27 cellular contexts compared by ENCODE assay signal in the genomic region with DNA sequence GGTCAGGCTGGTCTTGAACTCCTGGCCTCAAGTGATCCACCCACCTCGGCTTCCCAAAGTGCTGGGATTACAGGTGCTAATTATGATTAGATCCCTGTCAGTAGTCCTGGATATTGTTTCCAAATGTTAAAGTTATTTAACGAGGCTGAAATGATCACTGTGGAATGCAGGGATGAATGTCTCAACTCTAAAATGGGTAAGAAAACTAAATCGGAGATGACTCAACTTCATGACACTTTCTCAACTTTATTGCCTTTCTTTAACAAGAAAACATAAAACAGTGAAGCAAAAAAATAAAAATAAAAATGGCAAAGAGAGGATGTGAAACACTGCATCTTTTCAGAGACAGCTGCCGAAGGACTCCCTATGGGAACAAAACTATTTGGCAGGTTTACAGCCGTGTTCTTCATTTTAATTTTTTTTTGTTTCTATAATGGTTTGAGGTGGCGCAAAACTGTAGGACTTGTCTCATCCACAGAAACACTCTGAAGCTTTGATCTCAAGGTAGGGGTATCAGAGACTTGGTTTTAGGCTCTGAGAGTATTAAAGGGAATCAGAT.
"Had no signal": no experiment of that assay in that cellular context is flagged by ENCODE, and none has a peak within 500 bp of the region (broad histone marks: within the 10 kb centered on the region; RNA-seq: fewer than 3 reads in every experiment).

No MANE protein-coding gene starts in this region.

- DNase-seq: activated CD4-positive, alpha-beta memory T cell treated with anti-CD3 and anti-CD28 coated beads, Interleukin-2, amount 10 ng/mL, durations not matched to agents 7 days and 5 days; activated CD4-positive, alpha-beta T cell treated with anti-CD3 and anti-CD28 coated beads, Interleukin-2, amount 10 ng/mL, durations not matched to agents 7 days and 5 days; activated CD4-positive, CD25-positive, alpha-beta regulatory T cell treated with anti-CD3 and anti-CD28 coated beads, Interleukin-2, amount 50 U/mL, for 72 hours; activated CD8-positive, alpha-beta memory T cell treated with anti-CD3 and anti-CD28 coated beads, Interleukin-2, amount 50 U/mL, for 48 hours; activated gamma-delta T cell; activated naive CD4-positive, alpha-beta T cell treated with anti-CD3 and anti-CD28 coated beads, Interleukin-2, amount 50 U/mL, for 16 hours; activated T-cell treated with anti-CD3 and anti-CD28 coated beads, Interleukin-2, amount 50 U/mL, for 24 hours; amniotic stem cell; caudate nucleus; cortex of kidney; gastrocnemius medialis; glutamatergic neuron; islet precursor cell; left cardiac atrium; left ventricle myocardium superior; mammary epithelial cell; naive thymus-derived CD4-positive, alpha-beta T cell; nucleus accumbens; psoas muscle; stimulated activated CD4-positive, alpha-beta T cell treated with anti-CD3 and anti-CD28 coated beads, Interleukin-1b, Interleukin-23, amount 100 ng/mL, for 48 hours; stimulated activated naive B cell treated with anti-CD40 and anti-IgM and Interleukin-4, amounts not matched to agents 10 μg/mL and 1 μg/mL and 100 μg/mL, for 72 hours; T1000; testis; transverse colon had no signal

- H3K27ac ChIP-seq: gastrocnemius medialis, parathyroid adenoma, psoas muscle, testis, transverse colon had no signal

- ATAC-seq: esophagus mucosa; gastrocnemius medialis; left cardiac atrium; left ventricle myocardium superior; naive thymus-derived CD4-positive, alpha-beta T cell; psoas muscle; stimulated activated naive B cell treated with anti-CD40 and anti-IgM and Interleukin-4, amounts not matched to agents 10 μg/mL and 1 μg/mL and 100 μg/mL, for 72 hours had no signal

- H3K4me3 ChIP-seq: gastrocnemius medialis, psoas muscle, smooth muscle cell, testis, transverse colon had no signal
